15 cellular contexts compared by ENCODE assay signal in the genomic region with DNA sequence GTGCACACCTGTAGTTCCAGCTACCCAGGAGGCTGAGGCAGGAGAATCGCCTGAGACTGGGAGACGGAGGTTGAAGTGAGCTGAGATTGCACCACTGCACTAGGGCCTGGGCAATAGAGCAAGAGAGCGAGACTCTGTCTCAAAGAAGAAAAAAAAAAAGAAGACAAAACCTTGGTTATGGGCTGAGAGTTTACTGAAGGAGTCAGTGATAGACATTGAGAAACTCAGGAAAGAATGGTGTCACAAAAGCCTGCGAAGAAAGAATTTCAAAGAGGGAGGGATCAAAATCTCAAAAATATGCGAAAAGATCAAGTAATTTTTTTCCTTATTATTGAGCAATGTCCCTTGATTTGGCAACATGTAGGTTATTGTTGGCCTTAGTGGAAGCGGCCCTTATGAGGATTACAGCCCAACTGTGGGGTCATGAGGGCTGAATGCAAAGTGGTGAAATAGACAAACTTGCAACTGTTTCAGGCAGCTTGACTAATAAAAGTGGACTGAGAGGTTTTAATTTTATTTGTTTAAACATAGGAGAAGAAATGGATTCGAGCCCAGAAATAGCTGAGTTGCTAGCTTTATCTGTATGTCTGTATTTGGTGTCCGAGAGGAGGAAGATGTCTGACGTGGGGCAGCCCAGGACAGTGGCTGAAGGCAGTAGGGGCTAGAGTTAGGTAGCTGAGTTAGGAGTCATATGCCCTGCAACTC. TPM values are rescaled to one million over a fixed set of nuclear protein-coding genes. Genes with fewer than 3 reads are reported as not detected.
DNase-seq lines count a peak whose midpoint lies in the region; ATAC-seq and TF ChIP-seq lines count a peak whose summit lies in the region.
"Had no signal": no experiment of that assay in that cellular context is flagged by ENCODE, and none has a peak within 500 bp of the region (broad histone marks: within the 10 kb centered on the region; RNA-seq: fewer than 3 reads in every experiment).

No MANE protein-coding gene starts in this region.

- peak; percentile 30 to 34 for DNase-seq in AML-193 (lab: John Stamatoyannopoulos, UW)
- peak in 1 of 3 donors; percentile 45 for DNase-seq in Peyer's patch
- peak; percentile 86 to 90 for DNase-seq in foreskin fibroblast
- no peak for DNase-seq in sciatic nerve (ENCODE audit: low spot score)
- DNase-seq in HuH-7.5 (ENCODE audit: low spot score): no peak
- no peak for DNase-seq in activated CD4-positive, alpha-beta T cell treated with anti-CD3 and anti-CD28 coated beads for 4 hours
- DNase-seq in NK-92 (lab: John Stamatoyannopoulos, UW; ENCODE audit: unreplicated experiment): no peak
- DNase-seq: activated T-cell treated with anti-CD3 and anti-CD28 coated beads, Interleukin-2, amount 50 U/mL, for 24 hours; Calu3; mammary epithelial cell; NCI-H2029 treated with DMSO at 0.1 percent for 48 hours had no signal

- H3K27ac ChIP-seq in Peyer's patch: peak overlapping the region in 3 of 4 donors; percentile 27 to 60 (median 43)
- H3K27ac ChIP-seq: cardiac muscle cell had no signal

- H3K36me3 ChIP-seq in Peyer's patch: peaks cover 0 to 17% (median 0%) of the 10 kb centered on the region in 3 donors
- H3K36me3 ChIP-seq: cardiac muscle cell had no signal

- no peaks in the 10 kb centered on the region for H3K4me1 ChIP-seq in Peyer's patch

- no peaks in the 10 kb centered on the region for H3K27me3 ChIP-seq in Peyer's patch
- H3K27me3 ChIP-seq: cardiac muscle cell had no signal

- intact Hi-C loops in sciatic nerve (cut with DNase I): loop anchor here (5.0 kb wide), 1 partner anchor 344 kb away; no protein-coding TSS in a partner anchor

- no peak overlapping the region for H3K4me3 ChIP-seq in Peyer's patch
- H3K4me3 ChIP-seq in foreskin fibroblast (ENCODE audit: low read depth in 1 of 2, low read length in 2 of 2): no peak overlapping the region
- H3K4me3 ChIP-seq: cardiac muscle cell had no signal

- peak; percentile 96 for ATAC-seq in sciatic nerve
- ATAC-seq in GM21423 (IDR thresholded peaks at IDR 0.05; ENCODE audit: unreplicated experiment): no peak

- no peak for TF ChIP-seq POLR2A in Peyer's patch (IDR thresholded peaks at IDR 0.05)

- no peaks in the 10 kb centered on the region for H3K9me3 ChIP-seq in Peyer's patch

- TF ChIP-seq CTCF in Peyer's patch (IDR thresholded peaks at IDR 0.05) (no peak), foreskin fibroblast (IDR thresholded peaks at IDR 0.05; ENCODE audit: low read depth, low read length) (no peak)

RNA-seq across cellular contexts. Expression of a gene that starts 18.8 kb away (rescaled TPM):
- total RNA-seq in Peyer's patch (1 to 10 TPM in 3 of 4 donors, not detected in 1; 1.8 to 3.7 (median 3.6) TPM), sciatic nerve (3.3 TPM)

RNA-seq across cellular contexts. Expression of a gene that starts 37.0 kb away (rescaled TPM):
- total RNA-seq in Peyer's patch: 10 to 100 TPM; 45.4 to 81.4 (median 69.1) TPM
- 102 TPM for total RNA-seq in sciatic nerve

RNA-seq across cellular contexts. Expression of a gene that starts 59.3 kb away (rescaled TPM):
- not detected for total RNA-seq in Peyer's patch
- not detected for total RNA-seq in sciatic nerve
- total RNA-seq: Calu3, cardiac muscle cell, glomerular endothelial cell, mammary epithelial cell, renal cortical epithelial cell had no signal

Comparison
In these comparisons a context has a peak if more than half of its experiments do, and no peak if none do; other contexts are left out.
1. DNase-seq: peak in AML-193 (2 of 2) and foreskin fibroblast (2 of 2); none in sciatic nerve (single experiment), HuH-7.5 (single experiment), activated CD4-positive, alpha-beta T cell treated with anti-CD3 and anti-CD28 coated beads for 4 hours (0 of 2) and NK-92 (single experiment).